In the genomic region with DNA sequence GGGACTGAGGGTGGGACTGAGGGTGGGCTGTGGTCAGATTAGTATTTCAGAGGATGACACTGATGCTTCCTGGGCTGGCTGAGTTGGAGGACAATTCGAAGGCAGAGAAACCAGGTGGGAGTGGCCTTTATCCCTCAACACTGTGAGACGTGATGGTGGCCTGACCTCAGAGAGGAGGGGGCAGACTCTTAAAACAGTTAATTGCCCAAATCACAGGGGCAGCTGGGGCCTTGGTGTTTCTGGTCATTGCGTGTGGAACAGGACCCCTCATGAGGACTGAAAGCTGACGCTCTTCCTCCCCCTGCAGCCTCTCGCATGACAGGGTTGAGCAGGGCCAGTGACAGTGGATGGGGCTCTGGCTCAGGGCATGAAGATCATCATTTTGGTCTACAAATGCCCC, we compare ENCODE assay signal across 2 cellular contexts.
TF ChIP-seq lines count a peak whose summit lies in the region.

No MANE protein-coding gene starts in this region.

TF ChIP-seq in liver, 16 proteins besides CTCF, POLR2A, EP300 and RAD21 (continued from another document):
- TF ChIP-seq SP1 (IDR thresholded peaks at IDR 0.05) (no peak), HNF4A (conservative IDR thresholded peaks at IDR 0.05) (no peak), MAX (IDR thresholded peaks at IDR 0.05) (no peak)

TF ChIP-seq in SK-N-SH treated with all-trans-retinoic acid at 6 μM for 48 hours, 23 proteins besides CTCF, POLR2A, EP300 and RAD21 (continued from another document):
- TF ChIP-seq, protein P1, sequence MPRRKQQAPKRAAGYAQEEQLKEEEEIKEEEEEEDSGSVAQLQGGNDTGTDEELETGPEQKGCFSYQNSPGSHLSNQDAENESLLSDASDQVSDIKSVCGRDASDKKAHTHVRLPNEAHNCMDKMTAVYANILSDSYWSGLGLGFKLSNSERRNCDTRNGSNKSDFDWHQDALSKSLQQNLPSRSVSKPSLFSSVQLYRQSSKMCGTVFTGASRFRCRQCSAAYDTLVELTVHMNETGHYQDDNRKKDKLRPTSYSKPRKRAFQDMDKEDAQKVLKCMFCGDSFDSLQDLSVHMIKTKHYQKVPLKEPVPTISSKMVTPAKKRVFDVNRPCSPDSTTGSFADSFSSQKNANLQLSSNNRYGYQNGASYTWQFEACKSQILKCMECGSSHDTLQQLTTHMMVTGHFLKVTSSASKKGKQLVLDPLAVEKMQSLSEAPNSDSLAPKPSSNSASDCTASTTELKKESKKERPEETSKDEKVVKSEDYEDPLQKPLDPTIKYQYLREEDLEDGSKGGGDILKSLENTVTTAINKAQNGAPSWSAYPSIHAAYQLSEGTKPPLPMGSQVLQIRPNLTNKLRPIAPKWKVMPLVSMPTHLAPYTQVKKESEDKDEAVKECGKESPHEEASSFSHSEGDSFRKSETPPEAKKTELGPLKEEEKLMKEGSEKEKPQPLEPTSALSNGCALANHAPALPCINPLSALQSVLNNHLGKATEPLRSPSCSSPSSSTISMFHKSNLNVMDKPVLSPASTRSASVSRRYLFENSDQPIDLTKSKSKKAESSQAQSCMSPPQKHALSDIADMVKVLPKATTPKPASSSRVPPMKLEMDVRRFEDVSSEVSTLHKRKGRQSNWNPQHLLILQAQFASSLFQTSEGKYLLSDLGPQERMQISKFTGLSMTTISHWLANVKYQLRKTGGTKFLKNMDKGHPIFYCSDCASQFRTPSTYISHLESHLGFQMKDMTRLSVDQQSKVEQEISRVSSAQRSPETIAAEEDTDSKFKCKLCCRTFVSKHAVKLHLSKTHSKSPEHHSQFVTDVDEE (CRISPR knock-in tag; IDR thresholded peaks at IDR 0.05) = no peak
